ENCODE assay signal across 1 cellular context in the genomic region with DNA sequence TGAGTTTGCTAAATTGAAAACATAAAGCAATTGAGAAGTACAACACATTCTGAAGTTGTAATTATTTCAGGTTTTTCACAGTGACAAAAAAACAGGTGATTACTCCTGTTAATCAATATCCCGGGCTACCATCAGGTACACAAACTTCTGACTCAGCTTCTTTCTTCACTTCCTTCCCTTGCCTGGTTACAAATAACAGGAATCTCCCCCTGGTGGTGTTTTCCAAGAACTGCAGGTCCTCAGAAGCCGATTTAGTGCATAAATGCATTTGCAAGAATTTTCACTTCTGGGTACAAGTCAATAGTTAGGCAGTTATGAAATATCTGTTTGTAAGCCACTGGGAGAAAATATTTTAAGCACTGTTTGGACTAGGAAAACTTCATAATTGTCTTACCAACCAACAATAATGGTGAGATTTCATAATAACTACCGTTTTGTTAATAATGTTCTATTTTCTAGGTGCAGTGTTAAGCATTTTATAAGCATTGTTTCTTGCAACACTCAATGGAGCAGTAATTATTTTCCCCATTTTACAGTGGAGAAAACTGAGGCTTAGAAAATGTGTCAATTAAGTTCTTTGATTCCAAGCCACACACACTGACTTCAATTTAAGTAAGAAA.
TF ChIP-seq lines count a peak whose summit lies in the region.

No MANE protein-coding gene starts in this region.

TF ChIP-seq in K562, 482 proteins besides CTCF, POLR2A, EP300 and RAD21 (continued from another document and continues in another):
- TF ChIP-seq, protein P1, sequence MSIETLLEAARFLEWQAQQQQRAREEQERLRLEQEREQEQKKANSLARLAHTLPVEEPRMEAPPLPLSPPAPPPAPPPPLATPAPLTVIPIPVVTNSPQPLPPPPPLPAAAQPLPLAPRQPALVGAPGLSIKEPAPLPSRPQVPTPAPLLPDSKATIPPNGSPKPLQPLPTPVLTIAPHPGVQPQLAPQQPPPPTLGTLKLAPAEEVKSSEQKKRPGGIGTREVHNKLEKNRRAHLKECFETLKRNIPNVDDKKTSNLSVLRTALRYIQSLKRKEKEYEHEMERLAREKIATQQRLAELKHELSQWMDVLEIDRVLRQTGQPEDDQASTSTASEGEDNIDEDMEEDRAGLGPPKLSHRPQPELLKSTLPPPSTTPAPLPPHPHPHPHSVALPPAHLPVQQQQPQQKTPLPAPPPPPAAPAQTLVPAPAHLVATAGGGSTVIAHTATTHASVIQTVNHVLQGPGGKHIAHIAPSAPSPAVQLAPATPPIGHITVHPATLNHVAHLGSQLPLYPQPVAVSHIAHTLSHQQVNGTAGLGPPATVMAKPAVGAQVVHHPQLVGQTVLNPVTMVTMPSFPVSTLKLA (conservative IDR thresholded peaks at IDR 0.05): peak in 1 of 2 experiments; percentile 40; a peak in 1 of 4 replicates
- no peak for TF ChIP-seq TSC22D4 (tag; IDR thresholded peaks at IDR 0.05)
- TF ChIP-seq NFE2 (IDR thresholded peaks at IDR 0.05; ENCODE audit: low read depth): peak; percentile 77
- no peak for TF ChIP-seq JUNB (CRISPR knock-in tag; conservative IDR thresholded peaks at IDR 0.05)
- TF ChIP-seq, protein P2, sequence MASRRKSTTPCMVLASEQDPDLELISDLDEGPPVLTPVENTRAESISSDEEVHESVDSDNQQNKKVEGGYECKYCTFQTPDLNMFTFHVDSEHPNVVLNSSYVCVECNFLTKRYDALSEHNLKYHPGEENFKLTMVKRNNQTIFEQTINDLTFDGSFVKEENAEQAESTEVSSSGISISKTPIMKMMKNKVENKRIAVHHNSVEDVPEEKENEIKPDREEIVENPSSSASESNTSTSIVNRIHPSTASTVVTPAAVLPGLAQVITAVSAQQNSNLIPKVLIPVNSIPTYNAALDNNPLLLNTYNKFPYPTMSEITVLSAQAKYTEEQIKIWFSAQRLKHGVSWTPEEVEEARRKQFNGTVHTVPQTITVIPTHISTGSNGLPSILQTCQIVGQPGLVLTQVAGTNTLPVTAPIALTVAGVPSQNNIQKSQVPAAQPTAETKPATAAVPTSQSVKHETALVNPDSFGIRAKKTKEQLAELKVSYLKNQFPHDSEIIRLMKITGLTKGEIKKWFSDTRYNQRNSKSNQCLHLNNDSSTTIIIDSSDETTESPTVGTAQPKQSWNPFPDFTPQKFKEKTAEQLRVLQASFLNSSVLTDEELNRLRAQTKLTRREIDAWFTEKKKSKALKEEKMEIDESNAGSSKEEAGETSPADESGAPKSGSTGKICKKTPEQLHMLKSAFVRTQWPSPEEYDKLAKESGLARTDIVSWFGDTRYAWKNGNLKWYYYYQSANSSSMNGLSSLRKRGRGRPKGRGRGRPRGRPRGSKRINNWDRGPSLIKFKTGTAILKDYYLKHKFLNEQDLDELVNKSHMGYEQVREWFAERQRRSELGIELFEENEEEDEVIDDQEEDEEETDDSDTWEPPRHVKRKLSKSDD (conservative IDR thresholded peaks at IDR 0.05; ENCODE audit: low read length): no peak
- TF ChIP-seq XRCC5 (IDR thresholded peaks at IDR 0.05; ENCODE audit: low read depth, low read length): no peak
- TF ChIP-seq TFAM (CRISPR knock-in tag; conservative IDR thresholded peaks at IDR 0.05): no peak
- no peak for TF ChIP-seq TEAD2 (tag; IDR thresholded peaks at IDR 0.05)
- TF ChIP-seq, protein P3, sequence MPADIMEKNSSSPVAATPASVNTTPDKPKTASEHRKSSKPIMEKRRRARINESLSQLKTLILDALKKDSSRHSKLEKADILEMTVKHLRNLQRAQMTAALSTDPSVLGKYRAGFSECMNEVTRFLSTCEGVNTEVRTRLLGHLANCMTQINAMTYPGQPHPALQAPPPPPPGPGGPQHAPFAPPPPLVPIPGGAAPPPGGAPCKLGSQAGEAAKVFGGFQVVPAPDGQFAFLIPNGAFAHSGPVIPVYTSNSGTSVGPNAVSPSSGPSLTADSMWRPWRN (IDR thresholded peaks at IDR 0.05; ENCODE audit: low read depth): no peak
- TF ChIP-seq, protein P4, sequence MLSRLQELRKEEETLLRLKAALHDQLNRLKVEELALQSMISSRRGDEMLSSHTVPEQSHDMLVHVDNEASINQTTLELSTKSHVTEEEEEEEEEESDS (CRISPR knock-in tag; IDR thresholded peaks at IDR 0.05): no peak
- no peak for TF ChIP-seq HOXB6 (CRISPR knock-in tag; IDR thresholded peaks at IDR 0.05; ENCODE audit: borderline replicate concordance)
- TF ChIP-seq, protein P5, sequence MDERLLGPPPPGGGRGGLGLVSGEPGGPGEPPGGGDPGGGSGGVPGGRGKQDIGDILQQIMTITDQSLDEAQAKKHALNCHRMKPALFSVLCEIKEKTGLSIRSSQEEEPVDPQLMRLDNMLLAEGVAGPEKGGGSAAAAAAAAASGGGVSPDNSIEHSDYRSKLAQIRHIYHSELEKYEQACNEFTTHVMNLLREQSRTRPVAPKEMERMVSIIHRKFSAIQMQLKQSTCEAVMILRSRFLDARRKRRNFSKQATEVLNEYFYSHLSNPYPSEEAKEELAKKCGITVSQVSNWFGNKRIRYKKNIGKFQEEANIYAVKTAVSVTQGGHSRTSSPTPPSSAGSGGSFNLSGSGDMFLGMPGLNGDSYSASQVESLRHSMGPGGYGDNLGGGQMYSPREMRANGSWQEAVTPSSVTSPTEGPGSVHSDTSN (CRISPR knock-in tag; IDR thresholded peaks at IDR 0.05; ENCODE audit: low read depth): no peak
- TF ChIP-seq, protein P5 (tag; conservative IDR thresholded peaks at IDR 0.05; ENCODE audit: low read depth): 0 out of 2 replicates have a peak, but pooled peaks have one; percentile 21
- TF ChIP-seq, protein P6, sequence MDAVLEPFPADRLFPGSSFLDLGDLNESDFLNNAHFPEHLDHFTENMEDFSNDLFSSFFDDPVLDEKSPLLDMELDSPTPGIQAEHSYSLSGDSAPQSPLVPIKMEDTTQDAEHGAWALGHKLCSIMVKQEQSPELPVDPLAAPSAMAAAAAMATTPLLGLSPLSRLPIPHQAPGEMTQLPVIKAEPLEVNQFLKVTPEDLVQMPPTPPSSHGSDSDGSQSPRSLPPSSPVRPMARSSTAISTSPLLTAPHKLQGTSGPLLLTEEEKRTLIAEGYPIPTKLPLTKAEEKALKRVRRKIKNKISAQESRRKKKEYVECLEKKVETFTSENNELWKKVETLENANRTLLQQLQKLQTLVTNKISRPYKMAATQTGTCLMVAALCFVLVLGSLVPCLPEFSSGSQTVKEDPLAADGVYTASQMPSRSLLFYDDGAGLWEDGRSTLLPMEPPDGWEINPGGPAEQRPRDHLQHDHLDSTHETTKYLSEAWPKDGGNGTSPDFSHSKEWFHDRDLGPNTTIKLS (IDR thresholded peaks at IDR 0.05; ENCODE audit: borderline replicate concordance, low read depth): no peak
- TF ChIP-seq MTA2 (IDR thresholded peaks at IDR 0.05; ENCODE audit: low read depth): no peak
- TF ChIP-seq, protein P7, sequence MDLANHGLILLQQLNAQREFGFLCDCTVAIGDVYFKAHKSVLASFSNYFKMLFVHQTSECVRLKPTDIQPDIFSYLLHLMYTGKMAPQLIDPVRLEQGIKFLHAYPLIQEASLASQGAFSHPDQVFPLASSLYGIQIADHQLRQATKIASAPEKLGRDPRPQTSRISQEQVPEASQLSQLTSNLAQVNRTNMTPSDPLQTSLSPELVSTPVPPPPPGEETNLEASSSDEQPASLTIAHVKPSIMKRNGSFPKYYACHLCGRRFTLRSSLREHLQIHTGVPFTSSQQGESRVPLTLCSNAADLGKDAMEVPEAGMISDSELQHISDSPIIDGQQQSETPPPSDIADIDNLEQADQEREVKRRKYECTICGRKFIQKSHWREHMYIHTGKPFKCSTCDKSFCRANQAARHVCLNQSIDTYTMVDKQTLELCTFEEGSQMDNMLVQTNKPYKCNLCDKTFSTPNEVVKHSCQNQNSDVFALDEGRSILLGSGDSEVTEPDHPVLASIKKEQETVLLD (IDR thresholded peaks at IDR 0.05): no peak
- TF ChIP-seq POLR2AphosphoS5 (IDR thresholded peaks at IDR 0.05; ENCODE audit: control insufficient read depth, insufficient read depth, low read depth, low read length): no peak
- TF ChIP-seq KDM1A (IDR thresholded peaks at IDR 0.05): 0 out of 4 replicates have a peak, but pooled peaks of 1 of the 2 experiments have one; percentile 13
- TF ChIP-seq, protein P8, sequence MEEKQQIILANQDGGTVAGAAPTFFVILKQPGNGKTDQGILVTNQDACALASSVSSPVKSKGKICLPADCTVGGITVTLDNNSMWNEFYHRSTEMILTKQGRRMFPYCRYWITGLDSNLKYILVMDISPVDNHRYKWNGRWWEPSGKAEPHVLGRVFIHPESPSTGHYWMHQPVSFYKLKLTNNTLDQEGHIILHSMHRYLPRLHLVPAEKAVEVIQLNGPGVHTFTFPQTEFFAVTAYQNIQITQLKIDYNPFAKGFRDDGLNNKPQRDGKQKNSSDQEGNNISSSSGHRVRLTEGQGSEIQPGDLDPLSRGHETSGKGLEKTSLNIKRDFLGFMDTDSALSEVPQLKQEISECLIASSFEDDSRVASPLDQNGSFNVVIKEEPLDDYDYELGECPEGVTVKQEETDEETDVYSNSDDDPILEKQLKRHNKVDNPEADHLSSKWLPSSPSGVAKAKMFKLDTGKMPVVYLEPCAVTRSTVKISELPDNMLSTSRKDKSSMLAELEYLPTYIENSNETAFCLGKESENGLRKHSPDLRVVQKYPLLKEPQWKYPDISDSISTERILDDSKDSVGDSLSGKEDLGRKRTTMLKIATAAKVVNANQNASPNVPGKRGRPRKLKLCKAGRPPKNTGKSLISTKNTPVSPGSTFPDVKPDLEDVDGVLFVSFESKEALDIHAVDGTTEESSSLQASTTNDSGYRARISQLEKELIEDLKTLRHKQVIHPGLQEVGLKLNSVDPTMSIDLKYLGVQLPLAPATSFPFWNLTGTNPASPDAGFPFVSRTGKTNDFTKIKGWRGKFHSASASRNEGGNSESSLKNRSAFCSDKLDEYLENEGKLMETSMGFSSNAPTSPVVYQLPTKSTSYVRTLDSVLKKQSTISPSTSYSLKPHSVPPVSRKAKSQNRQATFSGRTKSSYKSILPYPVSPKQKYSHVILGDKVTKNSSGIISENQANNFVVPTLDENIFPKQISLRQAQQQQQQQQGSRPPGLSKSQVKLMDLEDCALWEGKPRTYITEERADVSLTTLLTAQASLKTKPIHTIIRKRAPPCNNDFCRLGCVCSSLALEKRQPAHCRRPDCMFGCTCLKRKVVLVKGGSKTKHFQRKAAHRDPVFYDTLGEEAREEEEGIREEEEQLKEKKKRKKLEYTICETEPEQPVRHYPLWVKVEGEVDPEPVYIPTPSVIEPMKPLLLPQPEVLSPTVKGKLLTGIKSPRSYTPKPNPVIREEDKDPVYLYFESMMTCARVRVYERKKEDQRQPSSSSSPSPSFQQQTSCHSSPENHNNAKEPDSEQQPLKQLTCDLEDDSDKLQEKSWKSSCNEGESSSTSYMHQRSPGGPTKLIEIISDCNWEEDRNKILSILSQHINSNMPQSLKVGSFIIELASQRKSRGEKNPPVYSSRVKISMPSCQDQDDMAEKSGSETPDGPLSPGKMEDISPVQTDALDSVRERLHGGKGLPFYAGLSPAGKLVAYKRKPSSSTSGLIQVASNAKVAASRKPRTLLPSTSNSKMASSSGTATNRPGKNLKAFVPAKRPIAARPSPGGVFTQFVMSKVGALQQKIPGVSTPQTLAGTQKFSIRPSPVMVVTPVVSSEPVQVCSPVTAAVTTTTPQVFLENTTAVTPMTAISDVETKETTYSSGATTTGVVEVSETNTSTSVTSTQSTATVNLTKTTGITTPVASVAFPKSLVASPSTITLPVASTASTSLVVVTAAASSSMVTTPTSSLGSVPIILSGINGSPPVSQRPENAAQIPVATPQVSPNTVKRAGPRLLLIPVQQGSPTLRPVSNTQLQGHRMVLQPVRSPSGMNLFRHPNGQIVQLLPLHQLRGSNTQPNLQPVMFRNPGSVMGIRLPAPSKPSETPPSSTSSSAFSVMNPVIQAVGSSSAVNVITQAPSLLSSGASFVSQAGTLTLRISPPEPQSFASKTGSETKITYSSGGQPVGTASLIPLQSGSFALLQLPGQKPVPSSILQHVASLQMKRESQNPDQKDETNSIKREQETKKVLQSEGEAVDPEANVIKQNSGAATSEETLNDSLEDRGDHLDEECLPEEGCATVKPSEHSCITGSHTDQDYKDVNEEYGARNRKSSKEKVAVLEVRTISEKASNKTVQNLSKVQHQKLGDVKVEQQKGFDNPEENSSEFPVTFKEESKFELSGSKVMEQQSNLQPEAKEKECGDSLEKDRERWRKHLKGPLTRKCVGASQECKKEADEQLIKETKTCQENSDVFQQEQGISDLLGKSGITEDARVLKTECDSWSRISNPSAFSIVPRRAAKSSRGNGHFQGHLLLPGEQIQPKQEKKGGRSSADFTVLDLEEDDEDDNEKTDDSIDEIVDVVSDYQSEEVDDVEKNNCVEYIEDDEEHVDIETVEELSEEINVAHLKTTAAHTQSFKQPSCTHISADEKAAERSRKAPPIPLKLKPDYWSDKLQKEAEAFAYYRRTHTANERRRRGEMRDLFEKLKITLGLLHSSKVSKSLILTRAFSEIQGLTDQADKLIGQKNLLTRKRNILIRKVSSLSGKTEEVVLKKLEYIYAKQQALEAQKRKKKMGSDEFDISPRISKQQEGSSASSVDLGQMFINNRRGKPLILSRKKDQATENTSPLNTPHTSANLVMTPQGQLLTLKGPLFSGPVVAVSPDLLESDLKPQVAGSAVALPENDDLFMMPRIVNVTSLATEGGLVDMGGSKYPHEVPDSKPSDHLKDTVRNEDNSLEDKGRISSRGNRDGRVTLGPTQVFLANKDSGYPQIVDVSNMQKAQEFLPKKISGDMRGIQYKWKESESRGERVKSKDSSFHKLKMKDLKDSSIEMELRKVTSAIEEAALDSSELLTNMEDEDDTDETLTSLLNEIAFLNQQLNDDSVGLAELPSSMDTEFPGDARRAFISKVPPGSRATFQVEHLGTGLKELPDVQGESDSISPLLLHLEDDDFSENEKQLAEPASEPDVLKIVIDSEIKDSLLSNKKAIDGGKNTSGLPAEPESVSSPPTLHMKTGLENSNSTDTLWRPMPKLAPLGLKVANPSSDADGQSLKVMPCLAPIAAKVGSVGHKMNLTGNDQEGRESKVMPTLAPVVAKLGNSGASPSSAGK (IDR thresholded peaks at IDR 0.05): no peak
- TF ChIP-seq FOXM1 (IDR thresholded peaks at IDR 0.05; ENCODE audit: low read depth): peak; percentile 25; the same call in 1 of the 2 replicates
- TF ChIP-seq FOXM1 (CRISPR knock-in tag; IDR thresholded peaks at IDR 0.05; ENCODE audit: low read depth): no peak
- TF ChIP-seq, protein P9, sequence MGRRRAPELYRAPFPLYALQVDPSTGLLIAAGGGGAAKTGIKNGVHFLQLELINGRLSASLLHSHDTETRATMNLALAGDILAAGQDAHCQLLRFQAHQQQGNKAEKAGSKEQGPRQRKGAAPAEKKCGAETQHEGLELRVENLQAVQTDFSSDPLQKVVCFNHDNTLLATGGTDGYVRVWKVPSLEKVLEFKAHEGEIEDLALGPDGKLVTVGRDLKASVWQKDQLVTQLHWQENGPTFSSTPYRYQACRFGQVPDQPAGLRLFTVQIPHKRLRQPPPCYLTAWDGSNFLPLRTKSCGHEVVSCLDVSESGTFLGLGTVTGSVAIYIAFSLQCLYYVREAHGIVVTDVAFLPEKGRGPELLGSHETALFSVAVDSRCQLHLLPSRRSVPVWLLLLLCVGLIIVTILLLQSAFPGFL (CRISPR knock-in tag; IDR thresholded peaks at IDR 0.05): no peak
- no peak for TF ChIP-seq KDM5B (IDR thresholded peaks at IDR 0.05; ENCODE audit: insufficient replicate concordance, low read depth, low read length)
- TF ChIP-seq POU5F1 (IDR thresholded peaks at IDR 0.05; ENCODE audit: borderline replicate concordance, low read depth, low read length, partially characterized antibody): no peak
- TF ChIP-seq, protein P10, sequence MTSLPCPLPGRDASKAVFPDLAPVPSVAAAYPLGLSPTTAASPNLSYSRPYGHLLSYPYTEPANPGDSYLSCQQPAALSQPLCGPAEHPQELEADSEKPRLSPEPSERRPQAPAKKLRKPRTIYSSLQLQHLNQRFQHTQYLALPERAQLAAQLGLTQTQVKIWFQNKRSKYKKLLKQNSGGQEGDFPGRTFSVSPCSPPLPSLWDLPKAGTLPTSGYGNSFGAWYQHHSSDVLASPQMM (CRISPR knock-in tag; IDR thresholded peaks at IDR 0.05): no peak
